21 cellular contexts compared by ENCODE assay signal in genomic region chr11:39786281-39786680, GRCh38.
"Had no signal": no experiment of that assay in that cellular context is flagged by ENCODE, and none has a peak within 500 bp of the region (broad histone marks: within the 10 kb centered on the region; RNA-seq: fewer than 3 reads in every experiment).

No MANE protein-coding gene starts in this region.

- H3K9ac ChIP-seq: KMS-11, SK-N-SH had no signal

- H3K4me3 ChIP-seq: K562 had no signal

- H3K27ac ChIP-seq: KMS-11 had no signal

- DNase-seq: Kasumi-1, MM.1S, NCI-H1092 treated with DMSO at 0.1 percent for 48 hours, NCI-H1436, NCI-H187, NCI-H2029, NCI-H2081 treated with DMSO at 0.1 percent for 48 hours, NCI-H2171, NCI-H226, NCI-H446, NCI-H510A, NCI-H524 treated with DMSO at 0.1 percent for 48 hours, NCI-H69, NCI-H774, RPMI8226, SHP77, SK-N-SH had no signal

- H3K9me3 ChIP-seq: SK-N-SH had no signal

- FAIRE-seq: HepG2, K562, RCC 7860 had no signal

- ATAC-seq: HepG2, K562 had no signal
